Comparison of ENCODE assay signal across 9 cellular contexts in the genomic region with DNA sequence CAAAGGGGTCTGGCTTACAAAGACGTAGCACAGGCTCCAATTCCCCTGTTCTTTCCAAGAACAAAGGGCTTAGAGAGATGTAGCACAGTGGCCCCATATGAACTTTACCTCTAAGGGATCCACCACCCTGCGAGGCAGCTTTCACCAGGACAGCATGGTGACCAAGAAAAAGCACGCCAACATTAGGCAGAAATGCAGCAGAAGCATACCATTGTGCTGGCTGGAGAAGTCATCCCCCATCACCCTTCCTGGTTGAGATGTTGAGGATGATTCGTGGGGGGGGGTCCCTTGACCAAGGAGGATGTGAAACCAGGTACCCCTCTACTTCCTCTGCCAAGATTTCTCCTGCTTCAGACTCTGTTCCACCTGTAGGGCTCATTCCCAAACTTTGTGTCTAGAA. TPM values are rescaled to one million over a fixed set of nuclear protein-coding genes. Genes with fewer than 3 reads are reported as not detected.
"Had no signal": no experiment of that assay in that cellular context is flagged by ENCODE, and none has a peak within 500 bp of the region (broad histone marks: within the 10 kb centered on the region; RNA-seq: fewer than 3 reads in every experiment).

No MANE protein-coding gene starts in this region.

- H3K4me3 ChIP-seq: GM12878 had no signal

- ATAC-seq: GM12878 had no signal

- FAIRE-seq: G401.6, GM12878, GM12891, GM12892, GM18507, GM19239 had no signal

- DNase-seq: GDM1, GF-D8 had no signal

RNA-seq across cellular contexts. Expression of gene TMEM114, which starts 48.4 kb away (rescaled TPM):
- total RNA-seq: G401, GM12878 had no signal
- polyA plus RNA-seq: GM12878 had no signal
